Comparison of ENCODE assay signal across 18 cellular contexts in the genomic region with DNA sequence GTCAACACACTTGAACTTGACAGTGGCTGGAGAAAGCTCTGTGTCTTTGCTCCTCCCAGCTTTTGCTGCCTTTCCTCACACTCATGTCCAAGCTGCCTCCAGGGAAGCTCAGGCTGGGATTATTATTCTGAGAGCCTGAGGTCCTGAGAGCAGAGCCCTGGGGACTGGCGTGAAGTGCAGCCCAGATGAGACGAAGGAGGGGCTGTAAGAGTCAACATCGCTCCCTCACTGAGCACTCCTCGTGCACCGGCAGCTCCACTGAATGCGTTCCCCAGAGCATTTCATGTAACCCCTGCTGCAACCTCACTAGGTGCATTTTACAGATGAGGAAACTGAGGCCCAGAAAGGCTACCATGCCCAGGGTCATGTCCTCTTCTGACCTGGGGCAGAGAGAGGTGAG.
DNase-seq lines count a peak whose midpoint lies in the region; ATAC-seq and TF ChIP-seq lines count a peak whose summit lies in the region.
"Had no signal": no experiment of that assay in that cellular context is flagged by ENCODE, and none has a peak within 500 bp of the region (broad histone marks: within the 10 kb centered on the region; RNA-seq: fewer than 3 reads in every experiment).

No MANE protein-coding gene starts in this region.

- H3K4me3 ChIP-seq in RWPE2 (ENCODE audit: severe bottlenecking) = no peak overlapping the region
- H3K4me3 ChIP-seq in left lung = no peak overlapping the region
- H3K4me3 ChIP-seq in sigmoid colon = no peak overlapping the region
- H3K4me3 ChIP-seq: A549, BLaER1 had no signal

- intact Hi-C loops in cardiac septum (cut with DNase I) = no loop called here
- intact Hi-C loops in left lung (cut with DNase I) = no loop called here
- intact Hi-C loops in sigmoid colon (cut with DNase I) = no loop called here

- DNase-seq in RWPE2 (ENCODE audit: low spot score) = peak; percentile 25
- peak; percentile 41 for DNase-seq in cardiac septum (ENCODE audit: low spot score)
- DNase-seq in left lung = peak; percentile 1 to 36
- DNase-seq in sigmoid colon = peak; percentile 54
- no peak for DNase-seq in T1000 (lab: John Stamatoyannopoulos, UW)
- DNase-seq: CD8-positive, alpha-beta memory T cell; H9; IMR-90; NCI-H1417; NCI-H187; NCI-H2227 treated with DMSO at 0.1 percent for 48 hours; NCI-H524; NCI-H82; OCI-M1 had no signal

- no peak for TF ChIP-seq POLR2A in sigmoid colon (IDR thresholded peaks at IDR 0.05)

- no peaks in the 10 kb centered on the region for H3K36me3 ChIP-seq in RWPE2 (ENCODE audit: low read depth)
- no peaks in the 10 kb centered on the region for H3K36me3 ChIP-seq in left lung
- no peaks in the 10 kb centered on the region for H3K36me3 ChIP-seq in sigmoid colon
- H3K36me3 ChIP-seq: BLaER1 had no signal

- no peaks in the 10 kb centered on the region for H3K4me1 ChIP-seq in RWPE2 (ENCODE audit: insufficient read depth, poor library complexity, severe bottlenecking)
- H3K4me1 ChIP-seq in left lung = no peaks in the 10 kb centered on the region
- H3K4me1 ChIP-seq in sigmoid colon = no peaks in the 10 kb centered on the region
- H3K4me1 ChIP-seq: A549, BLaER1 had no signal

- H3K9me3 ChIP-seq in RWPE2 (ENCODE audit: severe bottlenecking) (no peaks in the 10 kb centered on the region), left lung (peaks cover 0 to 2% of the 10 kb centered on the region in 2 donors), sigmoid colon (no peaks in the 10 kb centered on the region)
- H3K9me3 ChIP-seq: A549 had no signal

- WGBS in sigmoid colon, 2 donors = 74 to 82% methylated on average over 6 of the region's 6 CpGs

- TF ChIP-seq CTCF in RWPE2 (IDR thresholded peaks at IDR 0.05; ENCODE audit: poor library complexity, severe bottlenecking) = no peak
- no peak for TF ChIP-seq CTCF in left lung (IDR thresholded peaks at IDR 0.05)
- no peak for TF ChIP-seq CTCF in sigmoid colon (IDR thresholded peaks at IDR 0.05)

- TF ChIP-seq EP300 in sigmoid colon (IDR thresholded peaks at IDR 0.05) = no peak

- ATAC-seq in RWPE2 (ENCODE audit: low read depth) (no peak), left lung (no peak), GM18870 (IDR thresholded peaks at IDR 0.05; ENCODE audit: unreplicated experiment) (no peak), GM19023 (IDR thresholded peaks at IDR 0.05; ENCODE audit: unreplicated experiment) (no peak)
- ATAC-seq: A549 had no signal

- H3K27ac ChIP-seq in RWPE2 (ENCODE audit: poor library complexity, severe bottlenecking) = no peak overlapping the region
- H3K27ac ChIP-seq in left lung = no peak overlapping the region
- no peak overlapping the region for H3K27ac ChIP-seq in sigmoid colon
- H3K27ac ChIP-seq: A549, BLaER1 had no signal

- H3K27me3 ChIP-seq in RWPE2 (ENCODE audit: insufficient read depth, poor library complexity, severe bottlenecking) (no peaks in the 10 kb centered on the region), left lung (peaks cover 0 to 11% of the 10 kb centered on the region in 2 donors), sigmoid colon (peaks cover 0 to 5% (median 0%) of the 10 kb centered on the region in 3 donors)
- H3K27me3 ChIP-seq: BLaER1 had no signal
